11 cellular contexts compared by ENCODE assay signal in the genomic region with DNA sequence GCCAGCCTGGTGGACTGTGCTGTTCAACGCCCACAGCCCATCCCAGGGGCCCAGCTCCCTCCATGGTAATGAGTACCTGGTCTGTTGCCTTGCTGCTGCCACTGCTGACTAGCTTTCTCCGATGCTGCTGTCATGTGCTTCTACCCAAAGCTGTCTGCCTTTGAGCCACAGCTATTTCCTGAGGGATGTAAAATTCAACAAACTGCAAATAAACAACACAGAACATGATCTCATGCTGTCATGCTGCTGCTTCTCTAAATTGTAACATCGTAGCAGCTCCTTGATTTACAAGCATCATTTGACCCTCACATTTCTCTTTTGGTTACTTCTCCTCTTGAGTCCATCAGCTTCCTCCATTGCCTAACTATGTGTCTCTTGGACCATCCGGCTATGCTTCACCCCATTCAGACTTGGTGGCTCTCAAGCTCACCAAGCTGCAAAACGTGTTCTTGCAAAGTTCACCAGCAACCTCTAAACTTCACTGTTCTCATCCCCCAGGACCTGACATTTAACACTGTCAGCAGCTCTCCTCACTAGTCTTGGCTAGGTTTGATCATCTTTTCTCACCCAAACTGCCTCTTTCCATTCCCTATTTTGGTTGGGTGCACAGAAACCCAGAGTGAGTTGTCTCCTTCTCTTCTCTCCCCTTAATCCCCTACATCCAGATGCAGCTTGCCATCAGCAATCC. TPM values are rescaled to one million over a fixed set of nuclear protein-coding genes. Genes with fewer than 3 reads are reported as not detected.
DNase-seq lines count a peak whose midpoint lies in the region; ATAC-seq and TF ChIP-seq lines count a peak whose summit lies in the region.
"Had no signal": no experiment of that assay in that cellular context is flagged by ENCODE, and none has a peak within 500 bp of the region (broad histone marks: within the 10 kb centered on the region; RNA-seq: fewer than 3 reads in every experiment).

No MANE protein-coding gene starts in this region.

- intact Hi-C loops in ovary (cut with DNase I): no loop called here

- H3K27ac ChIP-seq in temporal lobe (ENCODE audit: low read depth, low read length): peak overlapping the region; percentile 81
- no peak overlapping the region for H3K27ac ChIP-seq in ovary

- no peaks in the 10 kb centered on the region for H3K9me3 Mint-ChIP-seq in activated T-cell treated with anti-CD3 and anti-CD28 coated beads, Interleukin-2, amount 50 U/mL, for 24 hours
- H3K9me3 Mint-ChIP-seq in activated naive CD8-positive, alpha-beta T cell treated with anti-CD3 and anti-CD28 coated beads, Interleukin-2, amount 10 ng/mL, durations not matched to agents 7 days and 5 days: no peaks in the 10 kb centered on the region

- DNase-seq in activated T-cell treated with anti-CD3 and anti-CD28 coated beads, Interleukin-2, amount 50 U/mL, for 24 hours: no peak
- no peak for DNase-seq in activated T-cell treated with anti-CD3 and anti-CD28 coated beads, Interleukin-2, amount 50 U/mL, for 48 hours
- DNase-seq in activated naive CD8-positive, alpha-beta T cell treated with anti-CD3 and anti-CD28 coated beads, Interleukin-2, amount 10 ng/mL, durations not matched to agents 7 days and 5 days: no peak
- DNase-seq in left kidney (ENCODE audit: low read depth, low spot score): peak; percentile 72
- DNase-seq in NCI-H1417 treated with DMSO at 0.1 percent for 48 hours (lab: John Stamatoyannopoulos, UW): no peak
- DNase-seq in MG63: no peak
- no peak for DNase-seq in ovary
- DNase-seq: dermis blood vessel endothelial cell, NCI-H2029 treated with DMSO at 0.1 percent for 48 hours had no signal

- H3K4me1 Mint-ChIP-seq in activated T-cell treated with anti-CD3 and anti-CD28 coated beads, Interleukin-2, amount 50 U/mL, for 24 hours (ENCODE audit: low read depth): peaks cover 80% of the 10 kb centered on the region
- peaks cover 48% of the 10 kb centered on the region for H3K4me1 Mint-ChIP-seq in activated naive CD8-positive, alpha-beta T cell treated with anti-CD3 and anti-CD28 coated beads, Interleukin-2, amount 10 ng/mL, durations not matched to agents 7 days and 5 days

- H3K4me1 ChIP-seq in ovary (ENCODE audit: insufficient read depth): peaks cover 6% of the 10 kb centered on the region

- peak overlapping the region; percentile 41 for H3K4me3 Mint-ChIP-seq in activated T-cell treated with anti-CD3 and anti-CD28 coated beads, Interleukin-2, amount 50 U/mL, for 24 hours
- peak overlapping the region; percentile 63 for H3K4me3 Mint-ChIP-seq in activated naive CD8-positive, alpha-beta T cell treated with anti-CD3 and anti-CD28 coated beads, Interleukin-2, amount 10 ng/mL, durations not matched to agents 7 days and 5 days
- H3K4me3 Mint-ChIP-seq: GM23338 had no signal

- ATAC-seq in activated naive CD8-positive, alpha-beta T cell treated with anti-CD3 and anti-CD28 coated beads, Interleukin-2, amount 10 ng/mL, durations not matched to agents 7 days and 5 days (ENCODE audit: low read depth): peak; percentile 74
- ATAC-seq: GM23338 had no signal

- no peak for TF ChIP-seq POLR2A in ovary (IDR thresholded peaks at IDR 0.05)

- no peaks in the 10 kb centered on the region for H3K27me3 ChIP-seq in MG63
- no peaks in the 10 kb centered on the region for H3K27me3 ChIP-seq in ovary

- POLR2A ChIA-PET in activated naive CD8-positive, alpha-beta T cell treated with anti-CD3 and anti-CD28 coated beads, Interleukin-2, amount 10 ng/mL, durations not matched to agents 7 days and 5 days (lab: Charles Lee): interaction anchor here (0.7 to 1.5 kb wide), 5 partner anchors 8 to 55 kb away, joined by 4 to 6 read pairs (median 4); a partner anchor contains a TSS

- H3K9me3 ChIP-seq in MG63: peaks cover 2% of the 10 kb centered on the region; the same call in 1 of the 2 replicates
- H3K9me3 ChIP-seq in ovary: no peaks in the 10 kb centered on the region

- 72 to 82% (median 80%) methylated on average over 5 of the region's 5 CpGs for WGBS in ovary, 3 donors

- no peak for TF ChIP-seq EP300 in ovary (IDR thresholded peaks at IDR 0.05)

- H3K36me3 ChIP-seq in MG63 (no peaks in the 10 kb centered on the region), ovary (no peaks in the 10 kb centered on the region)

- H3K4me3 ChIP-seq in MG63 (no peak overlapping the region), ovary (no peak overlapping the region)
- H3K4me3 ChIP-seq: GM23338 had no signal

- H3K27me3 Mint-ChIP-seq in activated T-cell treated with anti-CD3 and anti-CD28 coated beads, Interleukin-2, amount 50 U/mL, for 24 hours: no peaks in the 10 kb centered on the region
- H3K27me3 Mint-ChIP-seq in activated naive CD8-positive, alpha-beta T cell treated with anti-CD3 and anti-CD28 coated beads, Interleukin-2, amount 10 ng/mL, durations not matched to agents 7 days and 5 days: no peaks in the 10 kb centered on the region

- H3K27ac Mint-ChIP-seq in activated T-cell treated with anti-CD3 and anti-CD28 coated beads, Interleukin-2, amount 50 U/mL, for 24 hours: peak overlapping the region; percentile 91
- H3K27ac Mint-ChIP-seq in activated naive CD8-positive, alpha-beta T cell treated with anti-CD3 and anti-CD28 coated beads, Interleukin-2, amount 10 ng/mL, durations not matched to agents 7 days and 5 days: peak overlapping the region; percentile 46
- H3K27ac Mint-ChIP-seq: GM23338 had no signal

- peaks cover 87% of the 10 kb centered on the region for H3K36me3 Mint-ChIP-seq in activated T-cell treated with anti-CD3 and anti-CD28 coated beads, Interleukin-2, amount 50 U/mL, for 24 hours (ENCODE audit: low read depth)
- H3K36me3 Mint-ChIP-seq in activated naive CD8-positive, alpha-beta T cell treated with anti-CD3 and anti-CD28 coated beads, Interleukin-2, amount 10 ng/mL, durations not matched to agents 7 days and 5 days: peaks cover 29% of the 10 kb centered on the region

- TF ChIP-seq CTCF in ovary (IDR thresholded peaks at IDR 0.05): no peak

RNA-seq across cellular contexts. Expression of a gene that starts 54.6 kb away (rescaled TPM):
- total RNA-seq in activated naive CD8-positive, alpha-beta T cell treated with anti-CD3 and anti-CD28 coated beads, Interleukin-2, amount 10 ng/mL, durations not matched to agents 7 days and 5 days: 100 to 1,000 TPM; 363 to 409 TPM
- total RNA-seq in temporal lobe (225 TPM), ovary (100 to 1,000 TPM in 1 of 7 donors, 10 to 100 TPM in 6; 54.8 to 116 (median 72.7) TPM)
- 48.7 and 69.0 TPM in 2 replicates for total RNA-seq in MG63 (2014; rRNA removed; shearing (Covaris generic); ENCODE audit: low replicate concordance)
- polyA plus RNA-seq in ovary: 10 to 100 TPM; 37.2 to 94.3 TPM
